ENCODE assay signal across 14 cellular contexts in genomic region chr10:109975251-109975650, GRCh38. TPM values are rescaled to one million over a fixed set of nuclear protein-coding genes. Genes with fewer than 3 reads are reported as not detected.
A peak's percentile ranks its signal among the peaks of the same experiment; 100 is the strongest.
DNase-seq lines count a peak whose midpoint lies in the region; ATAC-seq and TF ChIP-seq lines count a peak whose summit lies in the region.
"Had no signal": no experiment of that assay in that cellular context is flagged by ENCODE, and none has a peak within 500 bp of the region (broad histone marks: within the 10 kb centered on the region; RNA-seq: fewer than 3 reads in every experiment).

No MANE protein-coding gene starts in this region.

- no peaks in the 10 kb centered on the region for H3K36me3 ChIP-seq in stomach
- H3K36me3 ChIP-seq in lower lobe of right lung, result no peaks in the 10 kb centered on the region

- H3K27ac ChIP-seq in stomach, result peak overlapping the region; percentile 4 to 78 (median 20)
- no peak overlapping the region for H3K27ac ChIP-seq in lower lobe of right lung
- H3K27ac ChIP-seq: GM23248 had no signal

- TF ChIP-seq CTCF in stomach (IDR thresholded peaks at IDR 0.05) (no peak), foreskin fibroblast (IDR thresholded peaks at IDR 0.05; ENCODE audit: low read depth, low read length) (no peak), lower lobe of right lung (IDR thresholded peaks at IDR 0.05) (no peak)

- ATAC-seq in SK-N-SH treated with all-trans-retinoic acid at 6 μM for 48 hours (peak; percentile 7; the same call in 2 of the 3 replicates), lower lobe of right lung (no peak)
- ATAC-seq: HCT116, Right ventricle myocardium inferior had no signal

- no peak for TF ChIP-seq EP300 in stomach (IDR thresholded peaks at IDR 0.05)

- no peaks in the 10 kb centered on the region for H3K9me3 ChIP-seq in stomach
- no peaks in the 10 kb centered on the region for H3K9me3 ChIP-seq in lower lobe of right lung

- intact Hi-C loops in stomach (cut with DNase I; ENCODE audit: low total_unique reads) (no loop called here), lower lobe of right lung (cut with DNase I) (no loop called here)

- peak; percentile 68 for DNase-seq in DMS 273 treated with DMSO at 0.1 percent for 48 hours (lab: John Stamatoyannopoulos, UW)
- peak; percentile 74 for DNase-seq in left kidney (ENCODE audit: low read depth, low spot score)
- DNase-seq in stomach, result no peak
- no peak for DNase-seq in activated CD4-positive, alpha-beta T cell treated with anti-CD3 and anti-CD28 coated beads for 48 hours
- DNase-seq in foreskin fibroblast, result no peak
- no peak for DNase-seq in lower lobe of right lung
- DNase-seq: DMS79 treated with DMSO at 0.1 percent for 48 hours, KG1, NCI-H1417 treated with DMSO at 0.1 percent for 48 hours, NCI-H2029 treated with DMSO at 0.1 percent for 48 hours had no signal

- H3K4me1 ChIP-seq in stomach, result peaks cover 13 to 59% (median 28%) of the 10 kb centered on the region in 4 donors
- no peaks in the 10 kb centered on the region for H3K4me1 ChIP-seq in lower lobe of right lung

- H3K4me3 ChIP-seq in stomach, result no peak overlapping the region
- H3K4me3 ChIP-seq in foreskin fibroblast (ENCODE audit: low read depth in 1 of 2, low read length in 2 of 2), result no peak overlapping the region
- no peak overlapping the region for H3K4me3 ChIP-seq in lower lobe of right lung
- H3K4me3 ChIP-seq: GM23248 had no signal

- TF ChIP-seq POLR2A in stomach (IDR thresholded peaks at IDR 0.05), result no peak

- H3K27me3 ChIP-seq in stomach, result no peaks in the 10 kb centered on the region
- H3K27me3 ChIP-seq in lower lobe of right lung (ENCODE audit: low read depth), result no peaks in the 10 kb centered on the region

TF ChIP-seq in SK-N-SH treated with all-trans-retinoic acid at 6 μM for 48 hours, 23 proteins besides CTCF, POLR2A, EP300 and RAD21:
- no peak for TF ChIP-seq PPARA (CRISPR knock-in tag; IDR thresholded peaks at IDR 0.05; ENCODE audit: borderline replicate concordance)

RNA-seq across cellular contexts. Expression of gene ADD3, which starts 32.5 kb away (rescaled TPM):
- total RNA-seq in stomach (100 to 1,000 TPM in 3 of 5 donors, 10 to 100 TPM in 2; 66.0 to 600 (median 222) TPM), lower lobe of right lung (94.6 TPM)
- 10 to 100 TPM; 22.9 to 64.9 (median 36.4) TPM for polyA plus RNA-seq in stomach

RNA-seq across cellular contexts. Expression of gene XPNPEP1, which starts 51.9 kb away (rescaled TPM):
- 100 to 1,000 TPM in 3 of 5 donors, 10 to 100 TPM in 2; 21.7 to 180 (median 129) TPM for total RNA-seq in stomach
- polyA plus RNA-seq in stomach, result 10 to 100 TPM; 24.8 to 36.5 (median 24.8) TPM
- total RNA-seq in lower lobe of right lung, result 52.1 TPM

Comparison
In these comparisons a context has a peak if more than half of its experiments do, and no peak if none do; other contexts are left out.
1. DNase-seq: peak in DMS 273 treated with DMSO at 0.1 percent for 48 hours (single experiment) and left kidney (single experiment); none in stomach (single experiment), activated CD4-positive, alpha-beta T cell treated with anti-CD3 and anti-CD28 coated beads for 48 hours (single experiment), foreskin fibroblast (0 of 2) and lower lobe of right lung (single experiment).